Comparison of ENCODE assay signal across 9 cellular contexts in the genomic region with DNA sequence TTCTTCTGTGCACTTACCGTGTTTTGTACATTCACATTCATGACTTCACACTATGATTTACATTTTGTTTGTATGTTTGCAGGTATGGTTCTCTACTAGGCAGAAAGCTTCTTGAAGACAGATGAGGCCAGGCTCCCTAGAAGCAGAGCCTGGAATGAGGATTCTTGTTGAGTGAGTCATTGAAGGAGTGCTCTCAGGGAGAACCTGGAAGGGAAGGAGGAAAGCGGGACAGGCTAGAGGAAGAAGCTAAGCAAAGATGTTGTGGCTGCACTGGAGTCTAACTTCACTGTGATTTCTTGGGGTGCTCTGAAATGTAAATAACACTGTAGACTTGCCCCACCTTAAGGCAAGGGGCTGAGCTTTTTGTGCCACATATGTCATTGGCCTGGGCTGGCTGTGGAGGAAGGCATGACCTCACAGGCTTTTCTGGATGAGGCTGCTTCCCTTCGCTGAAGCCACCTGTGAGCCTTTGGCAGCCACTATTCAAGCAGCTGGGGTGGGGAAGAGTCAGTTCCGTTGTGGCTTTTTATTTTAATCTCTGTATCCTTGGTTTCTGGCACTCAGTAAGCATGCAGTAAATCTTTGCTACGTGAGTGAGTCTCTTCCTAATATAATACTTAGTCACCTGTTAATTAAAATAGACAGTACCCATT.
A peak's percentile ranks its signal among the peaks of the same experiment; 100 is the strongest.
DNase-seq lines count a peak whose midpoint lies in the region; ATAC-seq and TF ChIP-seq lines count a peak whose summit lies in the region.
"Had no signal": no experiment of that assay in that cellular context is flagged by ENCODE, and none has a peak within 500 bp of the region (broad histone marks: within the 10 kb centered on the region; RNA-seq: fewer than 3 reads in every experiment).

No MANE protein-coding gene starts in this region.

- no peaks in the 10 kb centered on the region for H3K27me3 Mint-ChIP-seq in activated CD8-positive, alpha-beta memory T cell treated with anti-CD3 and anti-CD28 coated beads, Interleukin-2, amount 10 ng/mL, durations not matched to agents 7 days and 5 days

- no peak overlapping the region for H3K4me3 ChIP-seq in choroid plexus epithelial cell (ENCODE audit: low read depth, low read length)
- H3K4me3 ChIP-seq in psoas muscle = no peak overlapping the region

- H3K27me3 ChIP-seq in psoas muscle (ENCODE audit: insufficient read depth in 3 of 3, low read length in 2 of 3) = no peaks in the 10 kb centered on the region

- H3K36me3 ChIP-seq in psoas muscle (ENCODE audit: insufficient read depth in 1 of 2, low read depth in 1 of 2) = no peaks in the 10 kb centered on the region

- no peaks in the 10 kb centered on the region for H3K36me3 Mint-ChIP-seq in activated CD8-positive, alpha-beta memory T cell treated with anti-CD3 and anti-CD28 coated beads, Interleukin-2, amount 10 ng/mL, durations not matched to agents 7 days and 5 days

- H3K27ac ChIP-seq in psoas muscle = peak overlapping the region; percentile 39
- H3K27ac ChIP-seq: C4-2B had no signal

- no peak for TF ChIP-seq CTCF in choroid plexus epithelial cell (conservative IDR thresholded peaks at IDR 0.05; ENCODE audit: low read depth, low read length)
- no peak for TF ChIP-seq CTCF in psoas muscle (IDR thresholded peaks at IDR 0.05)

- ATAC-seq in activated CD8-positive, alpha-beta memory T cell treated with anti-CD3 and anti-CD28 coated beads, Interleukin-2, amount 10 ng/mL, durations not matched to agents 7 days and 5 days = peak; percentile 45
- ATAC-seq in psoas muscle (peak; percentile 27 to 92 (median 76)), GM18498 (IDR thresholded peaks at IDR 0.05; ENCODE audit: unreplicated experiment) (no peak)

- H3K4me1 Mint-ChIP-seq in activated CD8-positive, alpha-beta memory T cell treated with anti-CD3 and anti-CD28 coated beads, Interleukin-2, amount 10 ng/mL, durations not matched to agents 7 days and 5 days = peaks cover 10% of the 10 kb centered on the region

- no peak overlapping the region for H3K4me3 Mint-ChIP-seq in activated CD8-positive, alpha-beta memory T cell treated with anti-CD3 and anti-CD28 coated beads, Interleukin-2, amount 10 ng/mL, durations not matched to agents 7 days and 5 days

- no peak overlapping the region for H3K27ac Mint-ChIP-seq in activated CD8-positive, alpha-beta memory T cell treated with anti-CD3 and anti-CD28 coated beads, Interleukin-2, amount 10 ng/mL, durations not matched to agents 7 days and 5 days

- DNase-seq in activated CD8-positive, alpha-beta memory T cell treated with anti-CD3 and anti-CD28 coated beads, Interleukin-2, amount 10 ng/mL, durations not matched to agents 7 days and 5 days = no peak
- DNase-seq in activated CD8-positive, alpha-beta memory T cell treated with anti-CD3 and anti-CD28 coated beads, Interleukin-2, amount 50 U/mL, for 48 hours = no peak
- DNase-seq in NCI-H2196 (lab: John Stamatoyannopoulos, UW; ENCODE audit: unreplicated experiment) (peak; percentile 58), choroid plexus epithelial cell (ENCODE audit: low read depth) (peak; percentile 4), psoas muscle (no peak), NCI-H526 (lab: John Stamatoyannopoulos, UW) (no peak), SHP77 (lab: John Stamatoyannopoulos, UW) (no peak)

- H3K4me1 ChIP-seq in psoas muscle = peaks cover 19% of the 10 kb centered on the region

- CTCF ChIA-PET in activated CD8-positive, alpha-beta memory T cell treated with anti-CD3 and anti-CD28 coated beads, Interleukin-2, amount 10 ng/mL, durations not matched to agents 7 days and 5 days (lab: Charles Lee) = no interaction called here

- H3K9me3 ChIP-seq in psoas muscle = no peaks in the 10 kb centered on the region

- H3K9me3 Mint-ChIP-seq in activated CD8-positive, alpha-beta memory T cell treated with anti-CD3 and anti-CD28 coated beads, Interleukin-2, amount 10 ng/mL, durations not matched to agents 7 days and 5 days (ENCODE audit: low read depth) = no peaks in the 10 kb centered on the region

- intact Hi-C loops in psoas muscle (cut with DNase I) = no loop called here

- 31 to 39% (median 33%) methylated on average over 5 of the region's 5 CpGs for WGBS in psoas muscle, 3 donors

Comparison
In these comparisons a context has a peak if more than half of its experiments do, and no peak if none do; other contexts are left out.
1. DNase-seq: peak in NCI-H2196 (single experiment) and choroid plexus epithelial cell (single experiment); none in activated CD8-positive, alpha-beta memory T cell treated with anti-CD3 and anti-CD28 coated beads, Interleukin-2, amount 10 ng/mL, durations not matched to agents 7 days and 5 days (single experiment), activated CD8-positive, alpha-beta memory T cell treated with anti-CD3 and anti-CD28 coated beads, Interleukin-2, amount 50 U/mL, for 48 hours (single experiment), psoas muscle (0 of 2), NCI-H526 (0 of 2) and SHP77 (0 of 2).